ENCODE assay signal across 8 cellular contexts in the genomic region with DNA sequence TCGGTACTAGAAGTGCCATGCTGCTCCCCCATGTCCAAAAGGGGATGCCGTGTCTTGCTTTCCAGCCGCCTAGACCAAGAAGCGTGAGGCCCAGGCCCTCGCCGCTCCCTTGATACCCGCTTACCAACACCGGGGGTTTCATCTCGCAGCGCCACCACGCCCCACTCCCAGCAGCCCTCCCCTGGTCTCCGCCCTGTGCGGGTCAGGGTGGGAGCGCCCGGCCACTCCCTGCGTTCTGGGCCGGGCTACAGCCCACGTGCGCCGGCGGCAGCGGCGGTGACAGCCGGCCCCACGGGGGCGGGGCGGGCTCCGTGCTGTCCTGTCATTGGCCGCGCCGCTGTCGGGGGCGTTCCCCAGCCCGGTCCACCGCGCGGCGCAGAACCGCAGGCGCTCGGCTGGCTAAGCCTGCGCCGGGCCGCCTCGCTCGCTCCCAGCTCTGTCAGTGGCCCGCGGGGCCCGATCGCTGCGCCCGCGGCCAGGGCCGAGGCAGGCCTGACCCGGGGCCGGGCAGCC. TPM values are rescaled to one million over a fixed set of nuclear protein-coding genes. Genes with fewer than 3 reads are reported as not detected.
DNase-seq lines count a peak whose midpoint lies in the region; ATAC-seq and TF ChIP-seq lines count a peak whose summit lies in the region.

A gene with protein sequence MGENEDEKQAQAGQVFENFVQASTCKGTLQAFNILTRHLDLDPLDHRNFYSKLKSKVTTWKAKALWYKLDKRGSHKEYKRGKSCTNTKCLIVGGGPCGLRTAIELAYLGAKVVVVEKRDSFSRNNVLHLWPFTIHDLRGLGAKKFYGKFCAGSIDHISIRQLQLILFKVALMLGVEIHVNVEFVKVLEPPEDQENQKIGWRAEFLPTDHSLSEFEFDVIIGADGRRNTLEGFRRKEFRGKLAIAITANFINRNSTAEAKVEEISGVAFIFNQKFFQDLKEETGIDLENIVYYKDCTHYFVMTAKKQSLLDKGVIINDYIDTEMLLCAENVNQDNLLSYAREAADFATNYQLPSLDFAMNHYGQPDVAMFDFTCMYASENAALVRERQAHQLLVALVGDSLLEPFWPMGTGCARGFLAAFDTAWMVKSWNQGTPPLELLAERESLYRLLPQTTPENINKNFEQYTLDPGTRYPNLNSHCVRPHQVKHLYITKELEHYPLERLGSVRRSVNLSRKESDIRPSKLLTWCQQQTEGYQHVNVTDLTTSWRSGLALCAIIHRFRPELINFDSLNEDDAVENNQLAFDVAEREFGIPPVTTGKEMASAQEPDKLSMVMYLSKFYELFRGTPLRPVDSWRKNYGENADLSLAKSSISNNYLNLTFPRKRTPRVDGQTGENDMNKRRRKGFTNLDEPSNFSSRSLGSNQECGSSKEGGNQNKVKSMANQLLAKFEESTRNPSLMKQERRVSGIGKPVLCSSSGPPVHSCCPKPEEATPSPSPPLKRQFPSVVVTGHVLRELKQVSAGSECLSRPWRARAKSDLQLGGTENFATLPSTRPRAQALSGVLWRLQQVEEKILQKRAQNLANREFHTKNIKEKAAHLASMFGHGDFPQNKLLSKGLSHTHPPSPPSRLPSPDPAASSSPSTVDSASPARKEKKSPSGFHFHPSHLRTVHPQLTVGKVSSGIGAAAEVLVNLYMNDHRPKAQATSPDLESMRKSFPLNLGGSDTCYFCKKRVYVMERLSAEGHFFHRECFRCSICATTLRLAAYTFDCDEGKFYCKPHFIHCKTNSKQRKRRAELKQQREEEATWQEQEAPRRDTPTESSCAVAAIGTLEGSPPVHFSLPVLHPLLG (plus strand): TSS at position 390 of the 513 bp plus-strand sequence. CDS start 51,566 bp downstream, outside the sequence.

- peaks cover 22 to 50% (median 40%) of the 10 kb centered on the region in 3 donors for H3K4me1 Mint-ChIP-seq in CD8-positive, alpha-beta memory T cell
- peaks cover 4% of the 10 kb centered on the region for H3K4me1 Mint-ChIP-seq in mesothelial cell of epicardium

- no peak for TF ChIP-seq CTCF in mesothelial cell of epicardium (IDR thresholded peaks at IDR 0.05; ENCODE audit: unreplicated experiment)

- in situ Hi-C loops in endometrial microvascular endothelial cells (cut with HindIII; ENCODE audit: inconsistent ontology term, low pct_unique_long_range_greater_than_20kb, low sequenced_read_pairs): no loop called here

- H3K27ac ChIP-seq in CD8-positive, alpha-beta memory T cell (ENCODE audit: low read depth, low read length): peak within 1 kb of the TSS; percentile 24

- H3K4me1 ChIP-seq in CD8-positive, alpha-beta memory T cell (ENCODE audit: insufficient read depth, low read length): peaks cover 17% of the 10 kb centered on the region
- H3K4me1 ChIP-seq in NT2/D1 (ENCODE audit: insufficient read depth, insufficient read length): no peaks in the 10 kb centered on the region

- CTCF ChIA-PET in CD8-positive, alpha-beta memory T cell (lab: Charles Lee): interaction anchor here (1.1 to 3.6 kb wide), 3 partner anchors 48 to 171 kb away, joined by 3 to 13 read pairs (median 4); no protein-coding TSS in a partner anchor

- DNase-seq in CD8-positive, alpha-beta memory T cell: peak; percentile 79 to 86 (median 84)
- peak; percentile 96 for DNase-seq in HT-29 (ENCODE audit: low spot score)
- peak; percentile 51 for DNase-seq in NT2/D1 (ENCODE audit: low read depth, low spot score)
- DNase-seq in activated CD8-positive, alpha-beta memory T cell treated with anti-CD3 and anti-CD28 coated beads, Interleukin-2, amount 50 U/mL, for 4 hours: peak; percentile 85
- peak; percentile 70 to 85 for DNase-seq in mesothelial cell of epicardium (ENCODE audit: low spot score in 2 of 2, unreplicated experiment in 2 of 2)
- DNase-seq in stimulated activated CD8-positive, alpha-beta memory T cell treated with anti-CD3 and anti-CD28 coated beads, Interleukin-15, amount 100 ng/mL, for 4 hours (ENCODE audit: low read depth in 2 of 2): peak; percentile 63 to 72

- peak within 1 kb of the TSS; percentile 64 for H3K9ac ChIP-seq in NT2/D1 (ENCODE audit: insufficient read length, low read depth)

- ATAC-seq in GM21367 (IDR thresholded peaks at IDR 0.05; ENCODE audit: unreplicated experiment): peak; percentile 98

- peak within 1 kb of the TSS; percentile 68 for H3K4me3 ChIP-seq in CD8-positive, alpha-beta memory T cell (ENCODE audit: low read length)
- H3K4me3 ChIP-seq in NT2/D1 (ENCODE audit: insufficient read length, low read depth): peak within 1 kb of the TSS; percentile 54

- H3K36me3 Mint-ChIP-seq in CD8-positive, alpha-beta memory T cell: peaks cover 0 to 2% (median 0%) of the 10 kb centered on the region in 3 donors
- H3K36me3 Mint-ChIP-seq in mesothelial cell of epicardium: no peaks in the 10 kb centered on the region

- H3K27me3 Mint-ChIP-seq in CD8-positive, alpha-beta memory T cell: no peaks in the 10 kb centered on the region
- peaks cover 76% of the 10 kb centered on the region for H3K27me3 Mint-ChIP-seq in mesothelial cell of epicardium (ENCODE audit: low read depth)

- H3K9me3 Mint-ChIP-seq in CD8-positive, alpha-beta memory T cell: no peaks in the 10 kb centered on the region
- H3K9me3 Mint-ChIP-seq in mesothelial cell of epicardium: no peaks in the 10 kb centered on the region

- H3K9me3 ChIP-seq in CD8-positive, alpha-beta memory T cell (ENCODE audit: low read length): no peaks in the 10 kb centered on the region
- H3K9me3 ChIP-seq in NT2/D1 (ENCODE audit: insufficient read depth, low read length): no peaks in the 10 kb centered on the region

- POLR2A ChIA-PET in CD8-positive, alpha-beta memory T cell (lab: Charles Lee): interaction anchor here (0.6 to 0.7 kb wide), 2 partner anchors 42 to 114 kb away, joined by 3 to 7 read pairs; no protein-coding TSS in a partner anchor

- H3K27me3 ChIP-seq in CD8-positive, alpha-beta memory T cell (ENCODE audit: insufficient read depth, low read length, poor library complexity, severe bottlenecking): no peaks in the 10 kb centered on the region
- H3K27me3 ChIP-seq in NT2/D1 (ENCODE audit: insufficient read depth, insufficient read length): peaks cover 46% of the 10 kb centered on the region

- peak within 1 kb of the TSS; percentile 34 to 89 (median 72) for H3K27ac Mint-ChIP-seq in CD8-positive, alpha-beta memory T cell
- H3K27ac Mint-ChIP-seq in mesothelial cell of epicardium: no peak within 1 kb of the TSS

- H3K4me3 Mint-ChIP-seq in CD8-positive, alpha-beta memory T cell: peak within 1 kb of the TSS; percentile 79 to 93 (median 84)
- H3K4me3 Mint-ChIP-seq in mesothelial cell of epicardium: peak within 1 kb of the TSS; percentile 59

- H3K36me3 ChIP-seq in CD8-positive, alpha-beta memory T cell (ENCODE audit: insufficient read depth, low read length): no peaks in the 10 kb centered on the region
- peaks cover 11% of the 10 kb centered on the region for H3K36me3 ChIP-seq in NT2/D1 (ENCODE audit: insufficient read depth, insufficient read length, low read length)

RNA-seq across cellular contexts. Expression of the gene that starts here (rescaled TPM):
- 100 to 1,000 TPM; 146 to 147 TPM for total RNA-seq in CD8-positive, alpha-beta memory T cell
- 32.4 TPM for polyA plus RNA-seq in CD8-positive, alpha-beta memory T cell
- 150 and 153 TPM in 2 replicates for total RNA-seq in HT-29 (2014; rRNA removed; shearing (Covaris generic))
- total RNA-seq in endometrial microvascular endothelial cells (ENCODE audit: inconsistent ontology term) (149 TPM), mesothelial cell of epicardium (8.9 to 15.4 TPM (median 15.0 TPM) in 3 replicates)

Comparison
In these comparisons a context has a peak if more than half of its experiments do, and no peak if none do; other contexts are left out.
1. Peak in every context shown above with its lines: DNase-seq, ATAC-seq, H3K4me3 ChIP-seq and H3K27ac ChIP-seq.